11 cellular contexts compared by ENCODE assay signal in the genomic region with DNA sequence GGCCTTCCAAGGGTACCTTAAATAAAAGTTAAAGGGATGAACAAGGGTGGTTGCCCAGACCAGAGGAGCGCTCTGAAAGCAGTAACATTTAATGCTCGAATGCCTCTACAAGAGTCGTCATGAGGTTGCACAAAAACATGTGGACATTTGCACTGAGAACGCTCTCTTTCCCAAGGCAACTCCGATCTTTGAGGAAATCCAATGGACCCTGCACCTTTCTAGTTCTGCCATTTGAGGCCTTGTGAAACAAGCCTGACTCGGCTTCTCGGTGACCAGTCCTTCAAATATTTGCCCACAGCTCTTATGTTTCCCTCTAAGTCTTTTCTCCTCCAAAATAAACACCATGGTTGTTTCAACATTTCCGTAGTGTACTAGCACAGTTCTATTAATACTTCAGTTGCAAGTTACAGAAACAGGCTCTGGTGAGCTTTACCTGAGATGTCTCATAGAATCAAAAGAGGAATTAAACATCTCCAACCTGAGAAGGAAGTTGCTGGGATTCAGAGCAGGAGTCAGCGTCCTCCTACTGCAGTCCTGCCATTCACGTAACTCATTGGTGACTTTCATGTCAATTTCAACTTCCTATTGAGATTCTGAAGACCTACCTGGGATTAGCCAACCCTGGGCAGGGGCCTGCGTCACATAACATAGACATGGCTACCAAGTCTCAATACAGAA.
A peak's percentile ranks its signal among the peaks of the same experiment; 100 is the strongest.
DNase-seq lines count a peak whose midpoint lies in the region; ATAC-seq and TF ChIP-seq lines count a peak whose summit lies in the region.
"Had no signal": no experiment of that assay in that cellular context is flagged by ENCODE, and none has a peak within 500 bp of the region (broad histone marks: within the 10 kb centered on the region; RNA-seq: fewer than 3 reads in every experiment).

No MANE protein-coding gene starts in this region.

- in situ Hi-C loops in ACHN (cut with HindIII; ENCODE audit: low pct_ligation_motif_present, low pct_unique_long_range_greater_than_20kb, low sequenced_read_pairs): no loop called here

- H3K4me3 ChIP-seq in RWPE2 (ENCODE audit: severe bottlenecking): no peak overlapping the region
- no peak overlapping the region for H3K4me3 ChIP-seq in skeletal muscle cell (ENCODE audit: low read depth, low read length)
- no peak overlapping the region for H3K4me3 ChIP-seq in lower leg skin (ENCODE audit: low read depth, poor library complexity, severe bottlenecking)

- TF ChIP-seq POLR2A in lower leg skin (IDR thresholded peaks at IDR 0.05): no peak

- ATAC-seq in RWPE2 (ENCODE audit: low read depth): peak; percentile 91

- peaks cover 20% of the 10 kb centered on the region for H3K4me1 ChIP-seq in RWPE2 (ENCODE audit: insufficient read depth, poor library complexity, severe bottlenecking)

- no peaks in the 10 kb centered on the region for H3K27me3 ChIP-seq in RWPE2 (ENCODE audit: insufficient read depth, poor library complexity, severe bottlenecking)

- H3K36me3 ChIP-seq in RWPE2 (ENCODE audit: low read depth): no peaks in the 10 kb centered on the region

- 84 to 85% methylated on average over 11 of the region's 11 CpGs for WGBS in lower leg skin, 2 donors

- no peak for TF ChIP-seq CTCF in RWPE2 (IDR thresholded peaks at IDR 0.05; ENCODE audit: poor library complexity, severe bottlenecking)
- no peak for TF ChIP-seq CTCF in lower leg skin (IDR thresholded peaks at IDR 0.05)

- H3K9me3 ChIP-seq in RWPE2 (ENCODE audit: severe bottlenecking): no peaks in the 10 kb centered on the region

- DNase-seq in GM04504 (ENCODE audit: low read depth) (peak; percentile 42), RWPE2 (ENCODE audit: low spot score) (no peak), fibroblast of the conjunctiva (ENCODE audit: low read depth) (peak; percentile 84), skeletal muscle cell (ENCODE audit: low read depth) (peak; percentile 95), T-helper 1 cell (no peak), ACHN (no peak), NCI-H1105 treated with DMSO at 0.1 percent for 48 hours (lab: John Stamatoyannopoulos, UW) (no peak), lower leg skin (ENCODE audit: low spot score in 2 of 2) (no peak)
- DNase-seq: activated T-cell treated with anti-CD3 and anti-CD28 coated beads for 4 hours; NCI-H69; stimulated activated CD4-positive, alpha-beta T cell treated with anti-CD3 and anti-CD28 coated beads, Interleukin-1b, Interleukin-23, amount 100 ng/mL, for 48 hours had no signal

- intact Hi-C loops in lower leg skin (cut with DNase I; ENCODE audit: low total_unique reads): loop anchor here (5.0 kb wide), 1 partner anchor 410 kb away; no protein-coding TSS in a partner anchor

- H3K27ac ChIP-seq in RWPE2 (ENCODE audit: poor library complexity, severe bottlenecking): peak overlapping the region; percentile 51

Comparison
In these comparisons a context has a peak if more than half of its experiments do, and no peak if none do; other contexts are left out.
1. DNase-seq: peak in GM04504 (single experiment), fibroblast of the conjunctiva (single experiment) and skeletal muscle cell (single experiment); none in RWPE2 (single experiment), T-helper 1 cell (0 of 5), ACHN (single experiment), NCI-H1105 treated with DMSO at 0.1 percent for 48 hours (single experiment) and lower leg skin (0 of 2).